In the genomic region with DNA sequence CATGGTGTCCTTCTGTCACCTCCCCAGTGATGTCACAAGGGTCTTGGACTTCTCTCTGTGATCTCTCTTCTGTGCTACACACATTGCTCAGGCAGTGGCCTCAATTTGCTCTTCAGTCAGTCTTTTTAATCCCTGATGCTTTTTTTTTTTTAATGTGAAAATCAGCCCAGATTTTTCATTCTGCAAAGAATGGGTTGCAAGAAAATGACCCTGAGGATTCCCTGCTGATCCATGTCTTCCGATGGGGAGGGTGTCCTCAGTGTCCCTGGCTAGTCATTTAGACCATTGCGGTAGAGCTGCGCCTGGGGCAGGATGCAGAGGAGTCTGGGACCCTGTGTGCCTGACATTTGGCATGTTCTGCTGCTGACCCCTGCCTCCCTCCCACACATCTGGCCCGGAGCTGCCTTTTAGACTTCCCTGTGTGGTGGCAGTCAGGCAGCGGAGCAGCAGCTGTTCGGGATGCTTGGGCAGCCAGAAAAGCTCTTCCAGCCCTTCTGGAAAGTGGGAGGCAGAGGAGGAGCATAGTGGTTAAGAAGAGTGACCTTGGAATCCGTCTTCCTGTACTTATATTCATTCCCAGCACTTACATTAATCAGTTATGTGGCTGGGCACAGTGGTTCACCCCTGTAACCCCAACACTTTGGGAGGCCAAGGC, we compare ENCODE assay signal across 1 cellular context.
TF ChIP-seq lines count a peak whose summit lies in the region.

No MANE protein-coding gene starts in this region.

TF ChIP-seq in GM23338, 12 proteins besides CTCF, POLR2A, EP300 and RAD21 (continued from another document):
- TF ChIP-seq, protein P1, sequence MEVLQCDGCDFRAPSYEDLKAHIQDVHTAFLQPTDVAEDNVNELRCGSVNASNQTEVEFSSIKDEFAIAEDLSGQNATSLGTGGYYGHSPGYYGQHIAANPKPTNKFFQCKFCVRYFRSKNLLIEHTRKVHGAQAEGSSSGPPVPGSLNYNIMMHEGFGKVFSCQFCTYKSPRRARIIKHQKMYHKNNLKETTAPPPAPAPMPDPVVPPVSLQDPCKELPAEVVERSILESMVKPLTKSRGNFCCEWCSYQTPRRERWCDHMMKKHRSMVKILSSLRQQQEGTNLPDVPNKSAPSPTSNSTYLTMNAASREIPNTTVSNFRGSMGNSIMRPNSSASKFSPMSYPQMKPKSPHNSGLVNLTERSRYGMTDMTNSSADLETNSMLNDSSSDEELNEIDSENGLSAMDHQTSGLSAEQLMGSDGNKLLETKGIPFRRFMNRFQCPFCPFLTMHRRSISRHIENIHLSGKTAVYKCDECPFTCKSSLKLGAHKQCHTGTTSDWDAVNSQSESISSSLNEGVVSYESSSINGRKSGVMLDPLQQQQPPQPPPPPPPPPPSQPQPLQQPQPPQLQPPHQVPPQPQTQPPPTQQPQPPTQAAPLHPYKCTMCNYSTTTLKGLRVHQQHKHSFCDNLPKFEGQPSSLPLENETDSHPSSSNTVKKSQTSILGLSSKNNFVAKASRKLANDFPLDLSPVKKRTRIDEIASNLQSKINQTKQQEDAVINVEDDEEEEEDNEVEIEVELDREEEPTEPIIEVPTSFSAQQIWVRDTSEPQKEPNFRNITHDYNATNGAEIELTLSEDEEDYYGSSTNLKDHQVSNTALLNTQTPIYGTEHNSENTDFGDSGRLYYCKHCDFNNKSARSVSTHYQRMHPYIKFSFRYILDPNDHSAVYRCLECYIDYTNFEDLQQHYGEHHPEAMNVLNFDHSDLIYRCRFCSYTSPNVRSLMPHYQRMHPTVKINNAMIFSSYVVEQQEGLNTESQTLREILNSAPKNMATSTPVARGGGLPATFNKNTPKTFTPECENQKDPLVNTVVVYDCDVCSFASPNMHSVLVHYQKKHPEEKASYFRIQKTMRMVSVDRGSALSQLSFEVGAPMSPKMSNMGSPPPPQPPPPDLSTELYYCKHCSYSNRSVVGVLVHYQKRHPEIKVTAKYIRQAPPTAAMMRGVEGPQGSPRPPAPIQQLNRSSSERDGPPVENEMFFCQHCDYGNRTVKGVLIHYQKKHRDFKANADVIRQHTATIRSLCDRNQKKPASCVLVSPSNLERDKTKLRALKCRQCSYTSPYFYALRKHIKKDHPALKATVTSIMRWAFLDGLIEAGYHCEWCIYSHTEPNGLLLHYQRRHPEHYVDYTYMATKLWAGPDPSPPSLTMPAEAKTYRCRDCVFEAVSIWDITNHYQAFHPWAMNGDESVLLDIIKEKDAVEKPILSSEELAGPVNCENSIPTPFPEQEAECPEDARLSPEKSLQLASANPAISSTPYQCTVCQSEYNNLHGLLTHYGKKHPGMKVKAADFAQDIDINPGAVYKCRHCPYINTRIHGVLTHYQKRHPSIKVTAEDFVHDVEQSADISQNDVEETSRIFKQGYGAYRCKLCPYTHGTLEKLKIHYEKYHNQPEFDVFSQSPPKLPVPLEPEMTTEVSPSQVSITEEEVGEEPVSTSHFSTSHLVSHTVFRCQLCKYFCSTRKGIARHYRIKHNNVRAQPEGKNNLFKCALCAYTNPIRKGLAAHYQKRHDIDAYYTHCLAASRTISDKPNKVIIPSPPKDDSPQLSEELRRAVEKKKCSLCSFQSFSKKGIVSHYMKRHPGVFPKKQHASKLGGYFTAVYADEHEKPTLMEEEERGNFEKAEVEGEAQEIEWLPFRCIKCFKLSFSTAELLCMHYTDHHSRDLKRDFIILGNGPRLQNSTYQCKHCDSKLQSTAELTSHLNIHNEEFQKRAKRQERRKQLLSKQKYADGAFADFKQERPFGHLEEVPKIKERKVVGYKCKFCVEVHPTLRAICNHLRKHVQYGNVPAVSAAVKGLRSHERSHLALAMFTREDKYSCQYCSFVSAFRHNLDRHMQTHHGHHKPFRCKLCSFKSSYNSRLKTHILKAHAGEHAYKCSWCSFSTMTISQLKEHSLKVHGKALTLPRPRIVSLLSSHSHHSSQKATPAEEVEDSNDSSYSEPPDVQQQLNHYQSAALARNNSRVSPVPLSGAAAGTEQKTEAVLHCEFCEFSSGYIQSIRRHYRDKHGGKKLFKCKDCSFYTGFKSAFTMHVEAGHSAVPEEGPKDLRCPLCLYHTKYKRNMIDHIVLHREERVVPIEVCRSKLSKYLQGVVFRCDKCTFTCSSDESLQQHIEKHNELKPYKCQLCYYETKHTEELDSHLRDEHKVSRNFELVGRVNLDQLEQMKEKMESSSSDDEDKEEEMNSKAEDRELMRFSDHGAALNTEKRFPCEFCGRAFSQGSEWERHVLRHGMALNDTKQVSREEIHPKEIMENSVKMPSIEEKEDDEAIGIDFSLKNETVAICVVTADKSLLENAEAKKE (CRISPR knock-in tag; IDR thresholded peaks at IDR 0.05): no peak
- TF ChIP-seq EZH2phosphoT487 (IDR thresholded peaks at IDR 0.05; ENCODE audit: unreplicated experiment): no peak
